8 cellular contexts compared by ENCODE assay signal in genomic region chr3:39809181-39809994, GRCh38. TPM values are rescaled to one million over a fixed set of nuclear protein-coding genes. Genes with fewer than 3 reads are reported as not detected.
DNase-seq lines count a peak whose midpoint lies in the region; ATAC-seq, FAIRE-seq and TF ChIP-seq lines count a peak whose summit lies in the region.

TSS of gene MYRIP (plus strand) at chr3:39809609. CDS start at chr3:39900817, 91,208 bp downstream.

- in situ Hi-C loops in gastrocnemius medialis (cut with MboI; ENCODE audit: low sequenced_read_pairs in 4 of 4) = no loop called here

- peak; percentile 83 for ATAC-seq in GM18907 (IDR thresholded peaks at IDR 0.05; ENCODE audit: unreplicated experiment)
- peak; percentile 54 for ATAC-seq in HG03103 (IDR thresholded peaks at IDR 0.05; ENCODE audit: low read depth, unreplicated experiment)
- peak; percentile 72 to 75 for ATAC-seq in gastrocnemius medialis

- no peak for FAIRE-seq in H54 (lab: Jason Lieb, UNC)

- intact Hi-C loops in gastrocnemius medialis (cut with DNase I; ENCODE audit: low total_unique reads) = no loop called here

- peaks cover 15 to 30% (median 24%) of the 10 kb centered on the region in 3 donors for H3K27me3 ChIP-seq in gastrocnemius medialis

- no peaks in the 10 kb centered on the region for H3K9me3 ChIP-seq in gastrocnemius medialis

- no peaks in the 10 kb centered on the region for H3K36me3 ChIP-seq in gastrocnemius medialis

- H3K4me3 ChIP-seq in gastrocnemius medialis = peak within 1 kb of the TSS; percentile 50 to 67 (median 62)

- peaks cover 7 to 8% of the 10 kb centered on the region in 2 donors for H3K4me1 ChIP-seq in gastrocnemius medialis

- peak in 1 of 2 donors; percentile 18 for TF ChIP-seq POLR2A in gastrocnemius medialis (IDR thresholded peaks at IDR 0.05)
- no peak for TF ChIP-seq POLR2A in H54 (IDR thresholded peaks at IDR 0.05; ENCODE audit: low read depth, low read length)

- peak within 1 kb of the TSS in 3 of 4 donors; percentile 30 to 58 (median 34) for H3K27ac ChIP-seq in gastrocnemius medialis

- peak in 12 of 14 donors; percentile 11 to 77 (median 54) for DNase-seq in C1 segment of cervical spinal cord (lab: John Stamatoyannopoulos, UW)
- DNase-seq in NCI-H510A (lab: John Stamatoyannopoulos, UW) = peak; percentile 72
- peak; percentile 67 for DNase-seq in astrocyte of the hippocampus (ENCODE audit: low read depth, low spot score)
- DNase-seq in iPS-NIHi11 (ENCODE audit: low spot score) = peak; percentile 94
- DNase-seq in gastrocnemius medialis = peak; percentile 23 to 27
- no peak for DNase-seq in H54 (ENCODE audit: insufficient read length, low spot score)

- peak in 1 of 5 experiments; percentile 24 for TF ChIP-seq CTCF in gastrocnemius medialis (IDR thresholded peaks at IDR 0.05 in 4 of 5, conservative IDR thresholded peaks at IDR 0.05 in 1 of 5)

RNA-seq across cellular contexts. Expression of gene MYRIP, which starts in this region (rescaled TPM):
- 1 to 10 TPM in 3 of 4 donors, under 1 TPM in 1; 0.66 to 1.9 (median 1.5) TPM for total RNA-seq in gastrocnemius medialis
